Comparison of ENCODE assay signal across 8 cellular contexts in genomic region chr1:203307690-203308126, GRCh38. TPM values are rescaled to one million over a fixed set of nuclear protein-coding genes. Genes with fewer than 3 reads are reported as not detected.
DNase-seq lines count a peak whose midpoint lies in the region; ATAC-seq, FAIRE-seq and TF ChIP-seq lines count a peak whose summit lies in the region.

No MANE protein-coding gene starts in this region.

- no peak for TF ChIP-seq CTCF in CD4-positive, alpha-beta T cell (IDR thresholded peaks at IDR 0.05)
- no peak for TF ChIP-seq CTCF in OCI-LY3 (IDR thresholded peaks at IDR 0.05; ENCODE audit: low read depth, low read length)
- no peak for TF ChIP-seq CTCF in endothelial cell of umbilical vein (IDR thresholded peaks at IDR 0.05; ENCODE audit: extremely low read depth in 1 of 2, insufficient read depth in 1 of 2, low read depth in 1 of 2, low read length in 2 of 2)
- no peak for TF ChIP-seq CTCF in osteocyte (IDR thresholded peaks at IDR 0.05)

- peak overlapping the region; percentile 98 for H3K27ac ChIP-seq in CD4-positive, alpha-beta T cell (ENCODE audit: low read depth, low read length)
- no peak overlapping the region for H3K27ac ChIP-seq in OCI-LY3 (ENCODE audit: low read length)
- no peak overlapping the region for H3K27ac ChIP-seq in endothelial cell of umbilical vein (ENCODE audit: insufficient read depth, low read depth, low read length)

- peak overlapping the region; percentile 96 for H3K4me2 ChIP-seq in OCI-LY3 (ENCODE audit: low read length)
- peak overlapping the region; percentile 49 for H3K4me2 ChIP-seq in endothelial cell of umbilical vein (ENCODE audit: insufficient read depth, low read length)

- POLR2A ChIA-PET in CD4-positive, alpha-beta T cell (lab: Charles Lee): interaction anchor here (1.1 to 9.7 kb wide), 10 partner anchors 9 to 458 kb away, joined by 3 to 868 read pairs (median 37); partner anchors contain the start of gene LAX1
- POLR2A ChIA-PET in endothelial cell of umbilical vein (lab: Charles Lee): interaction anchor here (4.9 kb wide), 1 partner anchor 16 kb away, joined by 115 read pairs; no protein-coding TSS in a partner anchor

- intact Hi-C loops in CD4-positive, alpha-beta T cell (cut with DNase I, micrococcal nuclease): loop anchor here in 1 of 2 experiments (1.0 kb wide), 1 partner anchor 20 kb away; no protein-coding TSS in a partner anchor
- intact Hi-C loops in endothelial cell of umbilical vein (cut with micrococcal nuclease): no loop called here

- peak overlapping the region; percentile 84 for H3K4me3 ChIP-seq in OCI-LY3 (ENCODE audit: low read length)
- H3K4me3 ChIP-seq in endothelial cell of umbilical vein (replicated peaks in 1 of 3; ENCODE audit: insufficient read depth in 1 of 3, low read depth in 1 of 3, low read length in 3 of 3): peak overlapping the region in 2 of 3 experiments; percentile 70 to 97

- peak overlapping the region; percentile 95 for H3K4me3 Mint-ChIP-seq in CD4-positive, alpha-beta T cell
- H3K4me3 Mint-ChIP-seq in osteocyte (ENCODE audit: unreplicated experiment): peak overlapping the region; percentile 62

- CTCF ChIA-PET in CD4-positive, alpha-beta T cell (lab: Charles Lee): interaction anchor here (1.6 to 10.5 kb wide), 8 partner anchors 10 to 39 kb away, joined by 4 to 106 read pairs (median 29); no protein-coding TSS in a partner anchor
- CTCF ChIA-PET in endothelial cell of umbilical vein (lab: Charles Lee): interaction anchor here (0.7 to 7.8 kb wide), 10 partner anchors 9 to 133 kb away, joined by 3 to 88 read pairs (median 16); no protein-coding TSS in a partner anchor

- no peaks in the 10 kb centered on the region for H3K9me3 Mint-ChIP-seq in CD4-positive, alpha-beta T cell
- H3K9me3 Mint-ChIP-seq in osteocyte (ENCODE audit: unreplicated experiment): no peaks in the 10 kb centered on the region

- dilution Hi-C loops in endothelial cell of umbilical vein (cut with MboI; ENCODE audit: extremely low pct_ligation_motif_present, low sequenced_read_pairs): no loop called here

- H4K20me1 ChIP-seq in OCI-LY3 (ENCODE audit: insufficient read depth, low read length): peaks cover 66% of the 10 kb centered on the region
- H4K20me1 ChIP-seq in endothelial cell of umbilical vein (replicated peaks; ENCODE audit: control insufficient read depth, extremely low read depth, insufficient read depth, low read length): peaks cover 5% of the 10 kb centered on the region

- H3K4me1 Mint-ChIP-seq in CD4-positive, alpha-beta T cell (ENCODE audit: low read depth): peaks cover 78% of the 10 kb centered on the region
- H3K4me1 Mint-ChIP-seq in osteocyte (ENCODE audit: unreplicated experiment): peaks cover 52% of the 10 kb centered on the region

- no peaks in the 10 kb centered on the region for H3K9me3 ChIP-seq in CD4-positive, alpha-beta T cell (ENCODE audit: control insufficient read depth, low read length)
- H3K9me3 ChIP-seq in OCI-LY3 (ENCODE audit: insufficient read depth, low read length): no peaks in the 10 kb centered on the region
- H3K9me3 ChIP-seq in endothelial cell of umbilical vein (replicated peaks; ENCODE audit: control insufficient read depth, insufficient read depth, low read length): no peaks in the 10 kb centered on the region

- no peak for TF ChIP-seq POLR2A in endothelial cell of umbilical vein (IDR thresholded peaks at IDR 0.05; ENCODE audit: low read depth, low read length)

- H3K9ac ChIP-seq in OCI-LY3 (ENCODE audit: low read length) (peak overlapping the region; percentile 98), endothelial cell of umbilical vein (replicated peaks; ENCODE audit: extremely low read depth, insufficient read depth, low read length) (no peak overlapping the region)

- no TSS peak for BruUV-seq in endothelial cell of umbilical vein (replicated peaks; lab: Mats Ljungman, UMichigan)

- no peaks in the 10 kb centered on the region for H3K9me1 ChIP-seq in endothelial cell of umbilical vein (replicated peaks; ENCODE audit: control insufficient read depth, extremely low read depth, insufficient read depth, low read length)

- H2AFZ ChIP-seq in OCI-LY3 (ENCODE audit: low read depth, low read length) (no peak overlapping the region), endothelial cell of umbilical vein (ENCODE audit: low read depth, low read length) (no peak overlapping the region)

- H3K79me2 ChIP-seq in OCI-LY3 (ENCODE audit: low read length) (peaks cover 63% of the 10 kb centered on the region), endothelial cell of umbilical vein (ENCODE audit: control insufficient read depth, insufficient read depth, low read length) (peaks cover 6% of the 10 kb centered on the region)

- ATAC-seq in CD4-positive, alpha-beta T cell (ENCODE audit: poor library complexity): no peak
- no peak for ATAC-seq in HG02571 (IDR thresholded peaks at IDR 0.05; ENCODE audit: unreplicated experiment)
- no peak for ATAC-seq in GM19351 (IDR thresholded peaks at IDR 0.05; ENCODE audit: unreplicated experiment)

- peak overlapping the region; percentile 98 for H3K27ac Mint-ChIP-seq in CD4-positive, alpha-beta T cell
- peak overlapping the region; percentile 27 for H3K27ac Mint-ChIP-seq in osteocyte (ENCODE audit: unreplicated experiment)

- no peak for FAIRE-seq in endothelial cell of umbilical vein (lab: Jason Lieb, UNC)

- no peaks in the 10 kb centered on the region for H3K27me3 ChIP-seq in CD4-positive, alpha-beta T cell (ENCODE audit: control insufficient read depth, insufficient read depth, low read length)
- H3K27me3 ChIP-seq in OCI-LY3 (ENCODE audit: low read depth, low read length) (no peaks in the 10 kb centered on the region), endothelial cell of umbilical vein (ENCODE audit: control insufficient read depth in 2 of 2, insufficient read depth in 2 of 2, low read length in 2 of 2) (no peaks in the 10 kb centered on the region)

- peaks cover 40% of the 10 kb centered on the region for H3K4me1 ChIP-seq in OCI-LY3 (ENCODE audit: low read length)
- H3K4me1 ChIP-seq in endothelial cell of umbilical vein (ENCODE audit: control insufficient read depth, extremely low read depth, insufficient read depth, low read length): peaks cover 19% of the 10 kb centered on the region

- peaks cover 70% of the 10 kb centered on the region for H3K36me3 Mint-ChIP-seq in CD4-positive, alpha-beta T cell (ENCODE audit: low read depth)
- peaks cover 33% of the 10 kb centered on the region for H3K36me3 Mint-ChIP-seq in osteocyte (ENCODE audit: unreplicated experiment)

- peaks cover 59% of the 10 kb centered on the region for H3K36me3 ChIP-seq in OCI-LY3 (replicated peaks; ENCODE audit: low read depth, low read length)
- peaks cover 2 to 12% of the 10 kb centered on the region in 2 experiments for H3K36me3 ChIP-seq in endothelial cell of umbilical vein (ENCODE audit: control insufficient read depth in 2 of 2, extremely low read depth in 1 of 2, insufficient read depth in 2 of 2, low read length in 2 of 2)

- no peaks in the 10 kb centered on the region for H3K27me3 Mint-ChIP-seq in CD4-positive, alpha-beta T cell
- no peaks in the 10 kb centered on the region for H3K27me3 Mint-ChIP-seq in osteocyte (ENCODE audit: unreplicated experiment)

- no peak for DNase-seq in CD4-positive, alpha-beta T cell
- DNase-seq in endothelial cell of umbilical vein (ENCODE audit: low read depth, low spot score) (no peak), osteocyte (ENCODE audit: extremely low spot score, unreplicated experiment) (no peak), T1000 (lab: John Stamatoyannopoulos, UW) (no peak)
- DNase-seq in activated CD4-positive, CD25-positive, alpha-beta regulatory T cell treated with anti-CD3 and anti-CD28 coated beads, Interleukin-2, amount 50 U/mL, for 72 hours: no peak

TF ChIP-seq in endothelial cell of umbilical vein, 7 proteins besides CTCF, POLR2A, EP300 and RAD21:
- TF ChIP-seq POLR2AphosphoS5 (IDR thresholded peaks at IDR 0.05; ENCODE audit: insufficient read depth, low read depth, low read length) (no peak), MYC (IDR thresholded peaks at IDR 0.05; ENCODE audit: low read depth, low read length) (no peak), GATA2 (IDR thresholded peaks at IDR 0.05; ENCODE audit: insufficient read depth, insufficient read length, low read depth, low read length) (no peak), MAX (IDR thresholded peaks at IDR 0.05; ENCODE audit: insufficient read depth, insufficient read length) (no peak), JUN (IDR thresholded peaks at IDR 0.05; ENCODE audit: borderline replicate concordance, insufficient read depth, insufficient read length, low read depth) (no peak), EZH2 (IDR thresholded peaks at IDR 0.05; ENCODE audit: borderline replicate concordance, low read depth, low read length, severe bottlenecking) (no peak), FOS (IDR thresholded peaks at IDR 0.05; ENCODE audit: borderline replicate concordance, insufficient read depth, low read length) (no peak)

RNA-seq across cellular contexts. Expression of gene BTG2, which starts 2.4 kb away (rescaled TPM):
- total RNA-seq in CD4-positive, alpha-beta T cell: 100 to 1,000 TPM; 802 to 849 TPM
- total RNA-seq in endothelial cell of umbilical vein (40.3 and 50.1 TPM in 2 replicates), osteocyte (31.2 and 33.7 TPM in 2 replicates)
- polyA plus RNA-seq in endothelial cell of umbilical vein: 35.6 and 59.0 TPM in 2 replicates
- polyA plus RNA-seq in endothelial cell of umbilical vein (2011; cell fraction: cytosol; rRNA removed): 22.8 and 28.2 TPM in 2 replicates
- polyA plus RNA-seq in endothelial cell of umbilical vein (2011; cell fraction: nucleus; rRNA removed): 16.8 and 17.3 TPM in 2 replicates
- polyA plus RNA-seq in endothelial cell of umbilical vein (2012): 26.0 and 27.1 TPM in 2 replicates
- polyA minus RNA-seq in endothelial cell of umbilical vein: 50.2 and 51.0 TPM in 2 replicates
- polyA minus RNA-seq in endothelial cell of umbilical vein (2011; cell fraction: cytosol; rRNA and poly(A)+ RNA removed): 11.2 TPM
- polyA minus RNA-seq in endothelial cell of umbilical vein (2011; cell fraction: nucleus; rRNA and poly(A)+ RNA removed): 17.3 and 21.6 TPM in 2 replicates

RNA-seq across cellular contexts. Expression of gene FMOD, which starts 43.2 kb away (rescaled TPM):
- total RNA-seq in CD4-positive, alpha-beta T cell: not detected
- total RNA-seq in endothelial cell of umbilical vein (0.11 TPM in 1 of 2 replicates, not detected in the other), osteocyte (not detected in 2 replicates)
- polyA plus RNA-seq in endothelial cell of umbilical vein: 0.10 and 0.12 TPM in 2 replicates
- polyA plus RNA-seq in endothelial cell of umbilical vein (2011; cell fraction: cytosol; rRNA removed): 0.09 and 0.14 TPM in 2 replicates
- polyA plus RNA-seq in endothelial cell of umbilical vein (2011; cell fraction: nucleus; rRNA removed): 0.06 TPM in 1 of 2 replicates, not detected in the other
- polyA plus RNA-seq in endothelial cell of umbilical vein (2012): 0.41 and 0.94 TPM in 2 replicates
- 0.23 TPM in 1 of 2 replicates, not detected in the other for polyA minus RNA-seq in endothelial cell of umbilical vein
- polyA minus RNA-seq in endothelial cell of umbilical vein (2011; cell fraction: cytosol; rRNA and poly(A)+ RNA removed): not detected
- not detected in 2 replicates for polyA minus RNA-seq in endothelial cell of umbilical vein (2011; cell fraction: nucleus; rRNA and poly(A)+ RNA removed)

Comparison
In these comparisons a context has a peak if more than half of its experiments do, and no peak if none do; other contexts are left out.
1. RNA of gene BTG2, which starts 2.4 kb away (total RNA-seq): 802 to 849 TPM in CD4-positive, alpha-beta T cell; 40.3 to 50.1 TPM in endothelial cell of umbilical vein and 31.2 to 33.7 TPM in osteocyte; every median in the first group is over 10 times any median in the second.